8 cellular contexts compared by ENCODE assay signal in the genomic region with DNA sequence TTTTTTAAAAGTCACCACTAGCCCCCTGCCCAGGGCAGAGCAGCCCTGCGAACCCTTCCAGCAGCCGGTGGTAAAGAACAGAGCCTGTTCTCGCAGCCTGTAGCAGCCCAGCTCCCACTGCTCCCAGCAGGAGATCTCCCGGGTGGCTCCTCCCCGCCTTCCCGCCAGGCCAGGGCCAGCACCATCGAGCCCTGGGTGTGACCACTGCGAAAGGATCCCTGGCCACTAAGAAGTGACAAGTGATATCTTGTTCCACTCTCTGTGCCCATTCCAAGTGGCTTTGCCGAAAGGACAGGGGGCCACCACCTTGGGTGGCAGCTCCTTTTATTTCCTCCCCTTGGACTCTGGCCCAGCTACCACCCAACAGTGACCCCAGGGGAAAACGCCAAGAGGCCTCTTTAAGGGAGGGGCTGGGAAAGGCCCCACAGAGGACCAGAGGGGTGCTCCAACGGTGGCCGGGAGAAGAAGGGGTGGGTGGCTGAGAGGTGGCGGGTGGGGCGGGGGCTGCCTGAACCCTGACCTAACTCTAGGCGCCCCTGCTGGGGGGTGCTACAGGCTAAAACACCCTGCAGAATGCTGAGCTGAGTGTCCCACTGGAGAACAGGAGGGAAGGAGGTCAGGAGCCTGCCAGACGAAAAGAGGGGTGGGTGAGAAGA. TPM values are rescaled to one million over a fixed set of nuclear protein-coding genes. Genes with fewer than 3 reads are reported as not detected.
A peak's percentile ranks its signal among the peaks of the same experiment; 100 is the strongest.
DNase-seq lines count a peak whose midpoint lies in the region; ATAC-seq and TF ChIP-seq lines count a peak whose summit lies in the region.

No MANE protein-coding gene starts in this region.

- POLR2A ChIA-PET in MCF 10A (lab: Yijun Ruan, JAX), result interaction anchor here (0.7 to 4.0 kb wide), 12 partner anchors 12 to 1147 kb away, joined by 3 to 65 read pairs (median 6); a partner anchor contains a TSS

- H3K4me1 ChIP-seq in right lobe of liver, result peaks cover 0 to 35% (median 16%) of the 10 kb centered on the region in 4 donors

- ATAC-seq in activated T-cell treated with anti-CD3 and anti-CD28 coated beads, Interleukin-2, amount 50 U/mL, for 72 hours (replicated peaks in 1 of 2), result no peak
- ATAC-seq in right lobe of liver, result peak; percentile 40 to 52 (median 44)

- H3K9me3 ChIP-seq in right lobe of liver, result no peaks in the 10 kb centered on the region

- no peaks in the 10 kb centered on the region for H3K27me3 Mint-ChIP-seq in activated T-cell treated with anti-CD3 and anti-CD28 coated beads, Interleukin-2, amount 50 U/mL, for 72 hours (ENCODE audit: low read depth)
- H3K27me3 Mint-ChIP-seq in MCF 10A (ENCODE audit: insufficient read depth, unreplicated experiment) (no peaks in the 10 kb centered on the region), type B pancreatic cell (peaks cover 5% of the 10 kb centered on the region)

- peak overlapping the region; percentile 86 for H3K4me3 Mint-ChIP-seq in activated T-cell treated with anti-CD3 and anti-CD28 coated beads, Interleukin-2, amount 50 U/mL, for 72 hours
- peak overlapping the region; percentile 77 for H3K4me3 Mint-ChIP-seq in MCF 10A (ENCODE audit: unreplicated experiment)
- H3K4me3 Mint-ChIP-seq in type B pancreatic cell, result peak overlapping the region; percentile 83

- CTCF ChIA-PET in MCF 10A (lab: Yijun Ruan, JAX), result interaction anchor here (0.6 to 1.6 kb wide), 4 partner anchors 20 to 274 kb away, joined by 3 to 8 read pairs (median 4); no protein-coding TSS in a partner anchor

- H3K4me1 Mint-ChIP-seq in activated T-cell treated with anti-CD3 and anti-CD28 coated beads, Interleukin-2, amount 50 U/mL, for 72 hours (ENCODE audit: low read depth), result peaks cover 5% of the 10 kb centered on the region
- H3K4me1 Mint-ChIP-seq in MCF 10A (ENCODE audit: insufficient read depth, unreplicated experiment) (peaks cover 17% of the 10 kb centered on the region), type B pancreatic cell (ENCODE audit: unreplicated experiment) (peaks cover 18% of the 10 kb centered on the region)

- no peaks in the 10 kb centered on the region for H3K27me3 ChIP-seq in right lobe of liver

- intact Hi-C loops in MCF 10A (cut with micrococcal nuclease) (no loop called here), right lobe of liver (cut with DNase I) (no loop called here)

- H3K27ac Mint-ChIP-seq in activated T-cell treated with anti-CD3 and anti-CD28 coated beads, Interleukin-2, amount 50 U/mL, for 72 hours, result no peak overlapping the region
- peak overlapping the region; percentile 67 for H3K27ac Mint-ChIP-seq in MCF 10A (ENCODE audit: low read depth, unreplicated experiment)
- peak overlapping the region; percentile 72 for H3K27ac Mint-ChIP-seq in type B pancreatic cell

- DNase-seq in activated T-cell treated with anti-CD3 and anti-CD28 coated beads, Interleukin-2, amount 50 U/mL, for 72 hours, result no peak
- no peak for DNase-seq in activated T-cell treated with anti-CD3 and anti-CD28 coated beads, Interleukin-2, amount 50 U/mL, for 1 hour
- DNase-seq in MCF 10A (ENCODE audit: unreplicated experiment) (no peak), right lobe of liver (peak in 1 of 3 donors; percentile 51), type B pancreatic cell (ENCODE audit: extremely low spot score, unreplicated experiment) (no peak), inferior parietal cortex (ENCODE audit: extremely low spot score) (no peak), occipital lobe (lab: John Stamatoyannopoulos, UW) (no peak)
- DNase-seq in stimulated activated CD4-positive, alpha-beta T cell treated with anti-CD3 and anti-CD28 coated beads, Interleukin-2, amount 100 ng/mL, for 48 hours, result no peak

- no peak for TF ChIP-seq CTCF in MCF 10A (IDR thresholded peaks at IDR 0.05; ENCODE audit: unreplicated experiment)
- TF ChIP-seq CTCF in right lobe of liver (IDR thresholded peaks at IDR 0.05), result no peak
- TF ChIP-seq CTCF in type B pancreatic cell (conservative IDR thresholded peaks at IDR 0.05), result no peak

- WGBS in right lobe of liver (ENCODE audit: insufficient coverage, low coverage, low lambda C conversion rate, missing lambda C conversion rate), result 28% methylated on average over 8 of the region's 16 CpGs

- no peaks in the 10 kb centered on the region for H3K36me3 ChIP-seq in right lobe of liver

- H3K4me3 ChIP-seq in right lobe of liver, result peak overlapping the region; percentile 74 to 91 (median 82)

- H3K9me3 Mint-ChIP-seq in activated T-cell treated with anti-CD3 and anti-CD28 coated beads, Interleukin-2, amount 50 U/mL, for 72 hours, result no peaks in the 10 kb centered on the region
- no peaks in the 10 kb centered on the region for H3K9me3 Mint-ChIP-seq in MCF 10A (ENCODE audit: unreplicated experiment)
- H3K9me3 Mint-ChIP-seq in type B pancreatic cell, result no peaks in the 10 kb centered on the region

- no TSS peak for BruUV-seq in MCF 10A (replicated peaks; lab: Mats Ljungman, UMichigan)

- H3K27ac ChIP-seq in right lobe of liver, result peak overlapping the region; percentile 49 to 90 (median 79)

- H3K36me3 Mint-ChIP-seq in activated T-cell treated with anti-CD3 and anti-CD28 coated beads, Interleukin-2, amount 50 U/mL, for 72 hours (ENCODE audit: insufficient read depth in 2 of 2), result no peaks in the 10 kb centered on the region
- H3K36me3 Mint-ChIP-seq in MCF 10A (ENCODE audit: insufficient read depth, unreplicated experiment) (peaks cover 15% of the 10 kb centered on the region), type B pancreatic cell (no peaks in the 10 kb centered on the region)

- TF ChIP-seq POLR2A in right lobe of liver (IDR thresholded peaks at IDR 0.05), result no peak

RNA-seq across cellular contexts. Expression of a gene that starts 1.6 kb away (rescaled TPM):
- 10 to 100 TPM in 1 of 2 donors, 1 to 10 TPM in 1; 8.4 to 13.7 TPM for total RNA-seq in activated T-cell treated with anti-CD3 and anti-CD28 coated beads, Interleukin-2, amount 50 U/mL, for 72 hours
- total RNA-seq in MCF 10A (2022), result 16.5 and 20.2 TPM in 2 replicates
- total RNA-seq in right lobe of liver, result 10 to 100 TPM; 10.9 to 25.8 (median 13.8) TPM
- 9.3 and 15.1 TPM in 2 replicates for total RNA-seq in type B pancreatic cell (ENCODE audit: low replicate concordance)
- 5.9 TPM for total RNA-seq in occipital lobe

RNA-seq across cellular contexts. Expression of a gene that starts 25.2 kb away (rescaled TPM):
- total RNA-seq in activated T-cell treated with anti-CD3 and anti-CD28 coated beads, Interleukin-2, amount 50 U/mL, for 72 hours, result 10 to 100 TPM; 23.1 to 23.5 TPM
- total RNA-seq in MCF 10A (2022) (43.2 and 45.4 TPM in 2 replicates), right lobe of liver (10 to 100 TPM; 12.4 to 29.7 (median 15.4) TPM), type B pancreatic cell (ENCODE audit: low replicate concordance) (37.9 and 53.7 TPM in 2 replicates), occipital lobe (26.4 TPM)

Comparison
In these comparisons a context has a peak if more than half of its experiments do, and no peak if none do; other contexts are left out.
1. ATAC-seq: peak in right lobe of liver (4 of 4); none in activated T-cell treated with anti-CD3 and anti-CD28 coated beads, Interleukin-2, amount 50 U/mL, for 72 hours (0 of 2).
2. Peak in every context shown above with its lines, with median percentiles within 50 percentile points of each other: H3K4me3 Mint-ChIP-seq.